8 cellular contexts compared by ENCODE assay signal in the genomic region with DNA sequence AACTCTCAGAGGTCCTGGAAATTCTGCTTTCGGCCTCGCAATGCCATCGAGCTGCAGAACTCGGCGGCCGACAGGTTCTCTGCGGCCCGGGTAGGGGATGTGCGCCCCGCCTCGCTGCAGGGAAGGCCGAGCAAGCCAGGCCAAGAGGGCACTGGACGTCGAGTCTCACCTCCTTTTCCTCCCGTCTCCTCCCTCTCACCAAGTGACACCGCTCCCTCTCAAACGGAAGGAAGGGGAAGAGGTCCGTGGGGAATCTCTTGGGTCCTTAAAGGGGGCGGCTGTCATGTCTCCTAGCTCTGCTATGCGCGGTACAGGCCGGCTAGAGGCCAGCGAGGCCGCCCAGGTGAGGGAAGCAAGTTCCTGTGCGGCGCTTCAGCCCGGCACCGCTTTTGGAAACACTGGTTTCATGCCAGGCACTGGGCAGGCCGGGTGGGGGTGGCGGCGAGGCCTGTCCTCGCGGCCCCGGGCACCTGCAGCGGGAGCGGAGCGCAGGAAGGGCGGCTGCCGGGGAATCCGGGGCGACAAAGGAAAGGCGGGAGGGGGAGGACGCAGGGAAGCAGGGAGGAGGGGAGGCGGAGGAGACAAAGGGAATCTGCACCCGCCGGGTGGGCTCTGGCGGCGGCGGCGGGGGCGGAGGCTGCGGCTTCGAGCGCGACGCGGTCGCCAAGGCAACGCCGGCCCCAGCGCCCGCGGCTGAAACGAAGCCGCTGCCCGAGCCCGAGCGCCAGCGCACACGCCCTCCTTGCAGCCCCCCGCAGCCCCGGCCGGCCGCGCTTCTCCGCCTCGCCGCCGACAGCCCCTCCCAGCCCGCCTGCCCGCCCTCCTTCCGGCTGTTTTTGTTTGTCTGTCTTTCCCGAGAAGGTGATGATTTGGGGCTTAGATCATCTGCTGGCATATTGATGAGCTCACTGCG. TPM values are rescaled to one million over a fixed set of nuclear protein-coding genes. Genes with fewer than 3 reads are reported as not detected.
DNase-seq lines count a peak whose midpoint lies in the region; ATAC-seq and TF ChIP-seq lines count a peak whose summit lies in the region.

No MANE protein-coding gene starts in this region.

- DNase-seq in BE2C (peak; percentile 64), HL-60 (ENCODE audit: low read depth in 1 of 2, low spot score in 1 of 2) (no peak), RWPE2 (ENCODE audit: low spot score) (peak; percentile 71), left cardiac atrium (peak; percentile 42), gastrocnemius medialis (peak in 1 of 2 donors; percentile 27)
- peak; percentile 77 for DNase-seq in activated naive CD8-positive, alpha-beta T cell treated with anti-CD3 and anti-CD28 coated beads, Interleukin-2, amount 50 U/mL, for 24 hours

- H3K4me1 ChIP-seq in BE2C = no peaks in the 10 kb centered on the region
- peaks cover 7% of the 10 kb centered on the region for H3K4me1 ChIP-seq in RWPE2 (ENCODE audit: insufficient read depth, poor library complexity, severe bottlenecking)
- peaks cover 30 to 32% of the 10 kb centered on the region in 2 donors for H3K4me1 ChIP-seq in gastrocnemius medialis

- H3K9me3 ChIP-seq in BE2C (no peaks in the 10 kb centered on the region), RWPE2 (ENCODE audit: severe bottlenecking) (no peaks in the 10 kb centered on the region), gastrocnemius medialis (no peaks in the 10 kb centered on the region)

- ATAC-seq in RWPE2 (ENCODE audit: low read depth) = peak; percentile 93
- peak; percentile 22 for ATAC-seq in activated naive CD8-positive, alpha-beta T cell treated with anti-CD3 and anti-CD28 coated beads, Interleukin-2, amount 50 U/mL, for 24 hours
- peak; percentile 82 to 95 for ATAC-seq in left cardiac atrium
- peak; percentile 23 to 45 for ATAC-seq in gastrocnemius medialis
- no peak for ATAC-seq in HG02840 (IDR thresholded peaks at IDR 0.05; ENCODE audit: low FRiP score, unreplicated experiment)
- ATAC-seq in HG03469 (IDR thresholded peaks at IDR 0.05; ENCODE audit: unreplicated experiment) = no peak

- in situ Hi-C loops in gastrocnemius medialis (cut with MboI; ENCODE audit: low sequenced_read_pairs in 4 of 4) = no loop called here

- TF ChIP-seq POLR2A in gastrocnemius medialis (IDR thresholded peaks at IDR 0.05) = no peak

- H3K36me3 ChIP-seq in BE2C (no peaks in the 10 kb centered on the region), RWPE2 (ENCODE audit: low read depth) (no peaks in the 10 kb centered on the region), gastrocnemius medialis (no peaks in the 10 kb centered on the region)

- H3K27ac ChIP-seq in HL-60 (replicated peaks) = no peak overlapping the region
- peak overlapping the region; percentile 43 for H3K27ac ChIP-seq in RWPE2 (ENCODE audit: poor library complexity, severe bottlenecking)
- H3K27ac ChIP-seq in gastrocnemius medialis = no peak overlapping the region

- H3K27me3 ChIP-seq in BE2C (no peaks in the 10 kb centered on the region), HL-60 (ENCODE audit: insufficient read depth, poor library complexity, severe bottlenecking) (peaks cover 34% of the 10 kb centered on the region), RWPE2 (ENCODE audit: insufficient read depth, poor library complexity, severe bottlenecking) (no peaks in the 10 kb centered on the region), gastrocnemius medialis (no peaks in the 10 kb centered on the region)

- H3K9me3 Mint-ChIP-seq in activated naive CD8-positive, alpha-beta T cell treated with anti-CD3 and anti-CD28 coated beads, Interleukin-2, amount 50 U/mL, for 24 hours = no peaks in the 10 kb centered on the region

- peak overlapping the region; percentile 78 for H3K4me3 Mint-ChIP-seq in activated naive CD8-positive, alpha-beta T cell treated with anti-CD3 and anti-CD28 coated beads, Interleukin-2, amount 50 U/mL, for 24 hours

- TF ChIP-seq CTCF in BE2C (IDR thresholded peaks at IDR 0.05; ENCODE audit: low read depth, low read length) (no peak), HL-60 (IDR thresholded peaks at IDR 0.05; ENCODE audit: insufficient read depth, low read length) (no peak), RWPE2 (IDR thresholded peaks at IDR 0.05; ENCODE audit: poor library complexity, severe bottlenecking) (no peak), gastrocnemius medialis (IDR thresholded peaks at IDR 0.05 in 4 of 5, conservative IDR thresholded peaks at IDR 0.05 in 1 of 5) (no peak)

- intact Hi-C loops in left cardiac atrium (cut with DNase I) (no loop called here), gastrocnemius medialis (cut with DNase I; ENCODE audit: low total_unique reads) (no loop called here)

- no peaks in the 10 kb centered on the region for H3K27me3 Mint-ChIP-seq in activated naive CD8-positive, alpha-beta T cell treated with anti-CD3 and anti-CD28 coated beads, Interleukin-2, amount 50 U/mL, for 24 hours

- peak overlapping the region; percentile 91 for H3K27ac Mint-ChIP-seq in activated naive CD8-positive, alpha-beta T cell treated with anti-CD3 and anti-CD28 coated beads, Interleukin-2, amount 50 U/mL, for 24 hours

- H3K4me1 Mint-ChIP-seq in activated naive CD8-positive, alpha-beta T cell treated with anti-CD3 and anti-CD28 coated beads, Interleukin-2, amount 50 U/mL, for 24 hours = peaks cover 91% of the 10 kb centered on the region

- peak overlapping the region; percentile 47 for H3K4me3 ChIP-seq in BE2C (ENCODE audit: low read depth, low read length)
- peak overlapping the region; percentile 11; the same call in 1 of the 2 replicates for H3K4me3 ChIP-seq in HL-60 (replicated peaks; ENCODE audit: insufficient read depth, low read length)
- peak overlapping the region; percentile 49 for H3K4me3 ChIP-seq in RWPE2 (ENCODE audit: severe bottlenecking)
- H3K4me3 ChIP-seq in gastrocnemius medialis = peak overlapping the region; percentile 55 to 64 (median 60)

- H3K36me3 Mint-ChIP-seq in activated naive CD8-positive, alpha-beta T cell treated with anti-CD3 and anti-CD28 coated beads, Interleukin-2, amount 50 U/mL, for 24 hours (ENCODE audit: low read depth) = peaks cover 3% of the 10 kb centered on the region

RNA-seq across cellular contexts. Expression of a gene that starts 32.3 kb away (rescaled TPM):
- polyA plus RNA-seq in BE2C (2012; ENCODE audit: insufficient read depth, insufficient read length, low read depth) = 4.5 TPM
- total RNA-seq in left cardiac atrium (1 to 10 TPM; 1.4 to 1.7 TPM), gastrocnemius medialis (1 to 10 TPM in 3 of 4 donors, under 1 TPM in 1; 0.15 to 2.2 (median 1.5) TPM)

Comparison
In these comparisons a context has a peak if more than half of its experiments do, and no peak if none do; other contexts are left out.
1. DNase-seq: peak in BE2C (single experiment), RWPE2 (single experiment), activated naive CD8-positive, alpha-beta T cell treated with anti-CD3 and anti-CD28 coated beads, Interleukin-2, amount 50 U/mL, for 24 hours (single experiment) and left cardiac atrium (single experiment); none in HL-60 (0 of 2).
2. ATAC-seq: peak in RWPE2 (single experiment), activated naive CD8-positive, alpha-beta T cell treated with anti-CD3 and anti-CD28 coated beads, Interleukin-2, amount 50 U/mL, for 24 hours (single experiment), left cardiac atrium (2 of 2) and gastrocnemius medialis (2 of 2); none in HG02840 (single experiment) and HG03469 (single experiment).
3. Peak in every context shown above with its lines, with median percentiles within 50 percentile points of each other: H3K4me3 ChIP-seq.